ENCODE assay signal across 3 cellular contexts in the genomic region with DNA sequence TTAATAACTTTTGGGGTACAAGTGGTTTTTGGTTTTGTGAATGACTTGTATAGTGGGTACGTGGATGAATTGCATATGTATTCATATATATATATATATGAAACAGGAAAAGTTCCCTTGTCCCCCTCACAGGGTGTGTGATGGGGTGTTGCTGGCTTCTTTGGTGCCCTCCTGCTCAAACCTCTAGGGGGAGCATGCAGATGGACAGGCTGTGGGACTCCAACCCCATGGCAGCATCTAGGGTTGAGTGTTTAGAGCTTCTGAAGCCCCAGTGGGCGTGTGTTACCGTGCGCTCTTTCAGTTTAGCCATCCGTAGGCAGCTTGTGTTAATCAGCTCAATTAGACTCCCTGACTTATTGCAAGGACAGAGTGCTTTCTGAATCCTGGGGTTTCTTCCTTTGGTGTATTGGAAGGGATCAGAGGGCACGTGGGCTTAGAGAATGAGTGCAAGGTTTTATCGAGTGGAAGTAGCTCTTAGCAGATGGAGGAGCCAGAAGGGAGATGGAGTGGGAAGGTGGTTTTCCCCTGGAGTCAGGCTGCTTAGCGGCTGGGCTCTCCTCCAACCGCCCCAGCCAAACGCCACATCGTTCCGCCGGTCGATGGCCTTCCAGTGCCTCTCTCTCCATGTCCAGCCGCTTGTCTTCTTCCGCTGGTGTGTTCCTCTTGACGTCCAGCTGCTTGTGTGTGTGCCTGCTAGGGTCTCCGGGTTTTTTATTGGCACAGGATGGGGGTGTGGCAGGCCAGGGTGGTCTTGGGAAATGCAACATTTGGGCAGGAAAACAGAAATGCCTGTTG.
TF ChIP-seq lines count a peak whose summit lies in the region.

No MANE protein-coding gene starts in this region.

TF ChIP-seq in SK-N-SH, 30 proteins besides CTCF, POLR2A, EP300 and RAD21:
- no peak for TF ChIP-seq ELF1 (IDR thresholded peaks at IDR 0.05)
- no peak for TF ChIP-seq SIN3A (IDR thresholded peaks at IDR 0.05; ENCODE audit: borderline replicate concordance, low read depth, low read length)
- no peak for TF ChIP-seq MXI1 (IDR thresholded peaks at IDR 0.05; ENCODE audit: low read depth, low read length)
- no peak for TF ChIP-seq TCF12 (IDR thresholded peaks at IDR 0.05)
- TF ChIP-seq FOXJ3 (CRISPR knock-in tag; IDR thresholded peaks at IDR 0.05) = no peak
- no peak for TF ChIP-seq TAF1 (IDR thresholded peaks at IDR 0.05; ENCODE audit: borderline replicate concordance, low read depth, low read length)
- TF ChIP-seq, protein P1, sequence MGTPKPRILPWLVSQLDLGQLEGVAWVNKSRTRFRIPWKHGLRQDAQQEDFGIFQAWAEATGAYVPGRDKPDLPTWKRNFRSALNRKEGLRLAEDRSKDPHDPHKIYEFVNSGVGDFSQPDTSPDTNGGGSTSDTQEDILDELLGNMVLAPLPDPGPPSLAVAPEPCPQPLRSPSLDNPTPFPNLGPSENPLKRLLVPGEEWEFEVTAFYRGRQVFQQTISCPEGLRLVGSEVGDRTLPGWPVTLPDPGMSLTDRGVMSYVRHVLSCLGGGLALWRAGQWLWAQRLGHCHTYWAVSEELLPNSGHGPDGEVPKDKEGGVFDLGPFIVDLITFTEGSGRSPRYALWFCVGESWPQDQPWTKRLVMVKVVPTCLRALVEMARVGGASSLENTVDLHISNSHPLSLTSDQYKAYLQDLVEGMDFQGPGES (IDR thresholded peaks at IDR 0.05; ENCODE audit: low read depth, low read length) = no peak
- no peak for TF ChIP-seq YY1 (IDR thresholded peaks at IDR 0.05; ENCODE audit: low read depth)
- TF ChIP-seq MEF2A (IDR thresholded peaks at IDR 0.05; ENCODE audit: borderline replicate concordance, low read depth) = no peak
- TF ChIP-seq, protein P2, sequence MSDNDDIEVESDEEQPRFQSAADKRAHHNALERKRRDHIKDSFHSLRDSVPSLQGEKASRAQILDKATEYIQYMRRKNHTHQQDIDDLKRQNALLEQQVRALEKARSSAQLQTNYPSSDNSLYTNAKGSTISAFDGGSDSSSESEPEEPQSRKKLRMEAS (IDR thresholded peaks at IDR 0.05; ENCODE audit: low read depth) = no peak

TF ChIP-seq in SK-N-SH treated with all-trans-retinoic acid at 6 μM for 48 hours, 23 proteins besides CTCF, POLR2A, EP300 and RAD21:
- no peak for TF ChIP-seq RARB (CRISPR knock-in tag; IDR thresholded peaks at IDR 0.05)
- TF ChIP-seq BACH2 (CRISPR knock-in tag; IDR thresholded peaks at IDR 0.05; ENCODE audit: borderline replicate concordance) = no peak
- TF ChIP-seq, protein P3, sequence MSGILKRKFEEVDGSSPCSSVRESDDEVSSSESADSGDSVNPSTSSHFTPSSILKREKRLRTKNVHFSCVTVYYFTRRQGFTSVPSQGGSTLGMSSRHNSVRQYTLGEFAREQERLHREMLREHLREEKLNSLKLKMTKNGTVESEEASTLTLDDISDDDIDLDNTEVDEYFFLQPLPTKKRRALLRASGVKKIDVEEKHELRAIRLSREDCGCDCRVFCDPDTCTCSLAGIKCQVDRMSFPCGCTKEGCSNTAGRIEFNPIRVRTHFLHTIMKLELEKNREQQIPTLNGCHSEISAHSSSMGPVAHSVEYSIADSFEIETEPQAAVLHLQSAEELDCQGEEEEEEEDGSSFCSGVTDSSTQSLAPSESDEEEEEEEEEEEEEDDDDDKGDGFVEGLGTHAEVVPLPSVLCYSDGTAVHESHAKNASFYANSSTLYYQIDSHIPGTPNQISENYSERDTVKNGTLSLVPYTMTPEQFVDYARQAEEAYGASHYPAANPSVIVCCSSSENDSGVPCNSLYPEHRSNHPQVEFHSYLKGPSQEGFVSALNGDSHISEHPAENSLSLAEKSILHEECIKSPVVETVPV (CRISPR knock-in tag; IDR thresholded peaks at IDR 0.05) = no peak
- TF ChIP-seq ESRRG (CRISPR knock-in tag; IDR thresholded peaks at IDR 0.05) = no peak

TF ChIP-seq in GM23338, 12 proteins besides CTCF, POLR2A, EP300 and RAD21:
- TF ChIP-seq JUNB (IDR thresholded peaks at IDR 0.05; ENCODE audit: unreplicated experiment) = no peak
- TF ChIP-seq, protein P4, sequence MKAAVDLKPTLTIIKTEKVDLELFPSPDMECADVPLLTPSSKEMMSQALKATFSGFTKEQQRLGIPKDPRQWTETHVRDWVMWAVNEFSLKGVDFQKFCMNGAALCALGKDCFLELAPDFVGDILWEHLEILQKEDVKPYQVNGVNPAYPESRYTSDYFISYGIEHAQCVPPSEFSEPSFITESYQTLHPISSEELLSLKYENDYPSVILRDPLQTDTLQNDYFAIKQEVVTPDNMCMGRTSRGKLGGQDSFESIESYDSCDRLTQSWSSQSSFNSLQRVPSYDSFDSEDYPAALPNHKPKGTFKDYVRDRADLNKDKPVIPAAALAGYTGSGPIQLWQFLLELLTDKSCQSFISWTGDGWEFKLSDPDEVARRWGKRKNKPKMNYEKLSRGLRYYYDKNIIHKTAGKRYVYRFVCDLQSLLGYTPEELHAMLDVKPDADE (IDR thresholded peaks at IDR 0.05) = no peak
- TF ChIP-seq ZNF114 (CRISPR knock-in tag; IDR thresholded peaks at IDR 0.05) = no peak
- TF ChIP-seq, protein P5, sequence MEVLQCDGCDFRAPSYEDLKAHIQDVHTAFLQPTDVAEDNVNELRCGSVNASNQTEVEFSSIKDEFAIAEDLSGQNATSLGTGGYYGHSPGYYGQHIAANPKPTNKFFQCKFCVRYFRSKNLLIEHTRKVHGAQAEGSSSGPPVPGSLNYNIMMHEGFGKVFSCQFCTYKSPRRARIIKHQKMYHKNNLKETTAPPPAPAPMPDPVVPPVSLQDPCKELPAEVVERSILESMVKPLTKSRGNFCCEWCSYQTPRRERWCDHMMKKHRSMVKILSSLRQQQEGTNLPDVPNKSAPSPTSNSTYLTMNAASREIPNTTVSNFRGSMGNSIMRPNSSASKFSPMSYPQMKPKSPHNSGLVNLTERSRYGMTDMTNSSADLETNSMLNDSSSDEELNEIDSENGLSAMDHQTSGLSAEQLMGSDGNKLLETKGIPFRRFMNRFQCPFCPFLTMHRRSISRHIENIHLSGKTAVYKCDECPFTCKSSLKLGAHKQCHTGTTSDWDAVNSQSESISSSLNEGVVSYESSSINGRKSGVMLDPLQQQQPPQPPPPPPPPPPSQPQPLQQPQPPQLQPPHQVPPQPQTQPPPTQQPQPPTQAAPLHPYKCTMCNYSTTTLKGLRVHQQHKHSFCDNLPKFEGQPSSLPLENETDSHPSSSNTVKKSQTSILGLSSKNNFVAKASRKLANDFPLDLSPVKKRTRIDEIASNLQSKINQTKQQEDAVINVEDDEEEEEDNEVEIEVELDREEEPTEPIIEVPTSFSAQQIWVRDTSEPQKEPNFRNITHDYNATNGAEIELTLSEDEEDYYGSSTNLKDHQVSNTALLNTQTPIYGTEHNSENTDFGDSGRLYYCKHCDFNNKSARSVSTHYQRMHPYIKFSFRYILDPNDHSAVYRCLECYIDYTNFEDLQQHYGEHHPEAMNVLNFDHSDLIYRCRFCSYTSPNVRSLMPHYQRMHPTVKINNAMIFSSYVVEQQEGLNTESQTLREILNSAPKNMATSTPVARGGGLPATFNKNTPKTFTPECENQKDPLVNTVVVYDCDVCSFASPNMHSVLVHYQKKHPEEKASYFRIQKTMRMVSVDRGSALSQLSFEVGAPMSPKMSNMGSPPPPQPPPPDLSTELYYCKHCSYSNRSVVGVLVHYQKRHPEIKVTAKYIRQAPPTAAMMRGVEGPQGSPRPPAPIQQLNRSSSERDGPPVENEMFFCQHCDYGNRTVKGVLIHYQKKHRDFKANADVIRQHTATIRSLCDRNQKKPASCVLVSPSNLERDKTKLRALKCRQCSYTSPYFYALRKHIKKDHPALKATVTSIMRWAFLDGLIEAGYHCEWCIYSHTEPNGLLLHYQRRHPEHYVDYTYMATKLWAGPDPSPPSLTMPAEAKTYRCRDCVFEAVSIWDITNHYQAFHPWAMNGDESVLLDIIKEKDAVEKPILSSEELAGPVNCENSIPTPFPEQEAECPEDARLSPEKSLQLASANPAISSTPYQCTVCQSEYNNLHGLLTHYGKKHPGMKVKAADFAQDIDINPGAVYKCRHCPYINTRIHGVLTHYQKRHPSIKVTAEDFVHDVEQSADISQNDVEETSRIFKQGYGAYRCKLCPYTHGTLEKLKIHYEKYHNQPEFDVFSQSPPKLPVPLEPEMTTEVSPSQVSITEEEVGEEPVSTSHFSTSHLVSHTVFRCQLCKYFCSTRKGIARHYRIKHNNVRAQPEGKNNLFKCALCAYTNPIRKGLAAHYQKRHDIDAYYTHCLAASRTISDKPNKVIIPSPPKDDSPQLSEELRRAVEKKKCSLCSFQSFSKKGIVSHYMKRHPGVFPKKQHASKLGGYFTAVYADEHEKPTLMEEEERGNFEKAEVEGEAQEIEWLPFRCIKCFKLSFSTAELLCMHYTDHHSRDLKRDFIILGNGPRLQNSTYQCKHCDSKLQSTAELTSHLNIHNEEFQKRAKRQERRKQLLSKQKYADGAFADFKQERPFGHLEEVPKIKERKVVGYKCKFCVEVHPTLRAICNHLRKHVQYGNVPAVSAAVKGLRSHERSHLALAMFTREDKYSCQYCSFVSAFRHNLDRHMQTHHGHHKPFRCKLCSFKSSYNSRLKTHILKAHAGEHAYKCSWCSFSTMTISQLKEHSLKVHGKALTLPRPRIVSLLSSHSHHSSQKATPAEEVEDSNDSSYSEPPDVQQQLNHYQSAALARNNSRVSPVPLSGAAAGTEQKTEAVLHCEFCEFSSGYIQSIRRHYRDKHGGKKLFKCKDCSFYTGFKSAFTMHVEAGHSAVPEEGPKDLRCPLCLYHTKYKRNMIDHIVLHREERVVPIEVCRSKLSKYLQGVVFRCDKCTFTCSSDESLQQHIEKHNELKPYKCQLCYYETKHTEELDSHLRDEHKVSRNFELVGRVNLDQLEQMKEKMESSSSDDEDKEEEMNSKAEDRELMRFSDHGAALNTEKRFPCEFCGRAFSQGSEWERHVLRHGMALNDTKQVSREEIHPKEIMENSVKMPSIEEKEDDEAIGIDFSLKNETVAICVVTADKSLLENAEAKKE (CRISPR knock-in tag; IDR thresholded peaks at IDR 0.05) = no peak
- no peak for TF ChIP-seq CREB1 (CRISPR knock-in tag; IDR thresholded peaks at IDR 0.05; ENCODE audit: low read depth)
- no peak for TF ChIP-seq ZNF331 (CRISPR knock-in tag; IDR thresholded peaks at IDR 0.05; ENCODE audit: low read depth)
- TF ChIP-seq, protein P6, sequence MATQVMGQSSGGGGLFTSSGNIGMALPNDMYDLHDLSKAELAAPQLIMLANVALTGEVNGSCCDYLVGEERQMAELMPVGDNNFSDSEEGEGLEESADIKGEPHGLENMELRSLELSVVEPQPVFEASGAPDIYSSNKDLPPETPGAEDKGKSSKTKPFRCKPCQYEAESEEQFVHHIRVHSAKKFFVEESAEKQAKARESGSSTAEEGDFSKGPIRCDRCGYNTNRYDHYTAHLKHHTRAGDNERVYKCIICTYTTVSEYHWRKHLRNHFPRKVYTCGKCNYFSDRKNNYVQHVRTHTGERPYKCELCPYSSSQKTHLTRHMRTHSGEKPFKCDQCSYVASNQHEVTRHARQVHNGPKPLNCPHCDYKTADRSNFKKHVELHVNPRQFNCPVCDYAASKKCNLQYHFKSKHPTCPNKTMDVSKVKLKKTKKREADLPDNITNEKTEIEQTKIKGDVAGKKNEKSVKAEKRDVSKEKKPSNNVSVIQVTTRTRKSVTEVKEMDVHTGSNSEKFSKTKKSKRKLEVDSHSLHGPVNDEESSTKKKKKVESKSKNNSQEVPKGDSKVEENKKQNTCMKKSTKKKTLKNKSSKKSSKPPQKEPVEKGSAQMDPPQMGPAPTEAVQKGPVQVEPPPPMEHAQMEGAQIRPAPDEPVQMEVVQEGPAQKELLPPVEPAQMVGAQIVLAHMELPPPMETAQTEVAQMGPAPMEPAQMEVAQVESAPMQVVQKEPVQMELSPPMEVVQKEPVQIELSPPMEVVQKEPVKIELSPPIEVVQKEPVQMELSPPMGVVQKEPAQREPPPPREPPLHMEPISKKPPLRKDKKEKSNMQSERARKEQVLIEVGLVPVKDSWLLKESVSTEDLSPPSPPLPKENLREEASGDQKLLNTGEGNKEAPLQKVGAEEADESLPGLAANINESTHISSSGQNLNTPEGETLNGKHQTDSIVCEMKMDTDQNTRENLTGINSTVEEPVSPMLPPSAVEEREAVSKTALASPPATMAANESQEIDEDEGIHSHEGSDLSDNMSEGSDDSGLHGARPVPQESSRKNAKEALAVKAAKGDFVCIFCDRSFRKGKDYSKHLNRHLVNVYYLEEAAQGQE (IDR thresholded peaks at IDR 0.05; ENCODE audit: unreplicated experiment) = no peak
- no peak for TF ChIP-seq EZH2 (IDR thresholded peaks at IDR 0.05; ENCODE audit: low read depth, unreplicated experiment)
- no peak for TF ChIP-seq STAT1 (IDR thresholded peaks at IDR 0.05; ENCODE audit: unreplicated experiment)
- TF ChIP-seq EZH2phosphoT487 (IDR thresholded peaks at IDR 0.05; ENCODE audit: unreplicated experiment) = no peak
- no peak for TF ChIP-seq POLR2AphosphoS5 (IDR thresholded peaks at IDR 0.05; ENCODE audit: low read depth)
- no peak for TF ChIP-seq NANOG (IDR thresholded peaks at IDR 0.05; ENCODE audit: borderline replicate concordance)
